Comparison of ENCODE assay signal across 25 cellular contexts in genomic region chr5:132734687-132735086, GRCh38. TPM values are rescaled to one million over a fixed set of nuclear protein-coding genes. Genes with fewer than 3 reads are reported as not detected.
"Had no signal": no experiment of that assay in that cellular context is flagged by ENCODE, and none has a peak within 500 bp of the region (broad histone marks: within the 10 kb centered on the region; RNA-seq: fewer than 3 reads in every experiment).

No MANE protein-coding gene starts in this region.

- H3K9me3 Mint-ChIP-seq: naive thymus-derived CD8-positive, alpha-beta T cell; stimulated activated naive B cell treated with anti-CD40 and anti-IgM and Interleukin-4, amounts not matched to agents 10 μg/mL and 1 μg/mL and 100 μg/mL, for 72 hours; stimulated activated naive CD8-positive, alpha-beta T cell treated with anti-CD3 and anti-CD28 coated beads, Interleukin-15, amount 100 ng/mL, for 72 hours had no signal

- H3K36me3 ChIP-seq: thoracic aorta, transverse colon had no signal

- H3K4me3 ChIP-seq: esophagus muscularis mucosa, gastroesophageal sphincter, mucosa of descending colon, spleen, thoracic aorta, transverse colon had no signal

- H3K27ac ChIP-seq: esophagus muscularis mucosa, gastroesophageal sphincter, parathyroid adenoma, spleen, thoracic aorta, transverse colon had no signal

- H3K27me3 ChIP-seq: esophagus muscularis mucosa, gastroesophageal sphincter had no signal

- H3K4me1 ChIP-seq: parathyroid adenoma had no signal

- DNase-seq: cortex of kidney; effector memory CD4-positive, alpha-beta T cell; glutamatergic neuron; islet precursor cell; mammary epithelial cell; mucosa of descending colon; naive thymus-derived CD8-positive, alpha-beta T cell; occipital lobe; spleen; stimulated activated CD4-positive, alpha-beta T cell treated with anti-CD3 and anti-CD28 coated beads, Interleukin-15, amount 100 ng/mL, for 24 hours; stimulated activated CD4-positive, alpha-beta T cell treated with anti-CD3 and anti-CD28 coated beads, Interleukin-1b, Interleukin-23, amount 100 ng/mL, for 48 hours; stimulated activated CD4-positive, alpha-beta T cell treated with anti-CD3 and anti-CD28 coated beads, Interleukin-4, amount 100 ng/mL, for 24 hours; stimulated activated naive B cell treated with anti-CD40 and anti-IgM and Interleukin-4, amounts not matched to agents 10 μg/mL and 1 μg/mL and 100 μg/mL, for 72 hours; stimulated activated naive CD8-positive, alpha-beta T cell treated with anti-CD3 and anti-CD28 coated beads, Interleukin-15, amount 100 ng/mL, for 72 hours; substantia nigra; transverse colon had no signal

- H3K27ac Mint-ChIP-seq: stimulated activated naive B cell treated with anti-CD40 and anti-IgM and Interleukin-4, amounts not matched to agents 10 μg/mL and 1 μg/mL and 100 μg/mL, for 72 hours; stimulated activated naive CD8-positive, alpha-beta T cell treated with anti-CD3 and anti-CD28 coated beads, Interleukin-15, amount 100 ng/mL, for 72 hours had no signal

- H2AFZ ChIP-seq: parathyroid adenoma had no signal

- H3K9ac ChIP-seq: parathyroid adenoma had no signal

- H3K9me3 ChIP-seq: esophagus muscularis mucosa, gastroesophageal sphincter, mucosa of descending colon, spleen, thoracic aorta, transverse colon had no signal

- H3K27me3 Mint-ChIP-seq: stimulated activated naive B cell treated with anti-CD40 and anti-IgM and Interleukin-4, amounts not matched to agents 10 μg/mL and 1 μg/mL and 100 μg/mL, for 72 hours; stimulated activated naive CD8-positive, alpha-beta T cell treated with anti-CD3 and anti-CD28 coated beads, Interleukin-15, amount 100 ng/mL, for 72 hours had no signal

- H3K4me3 Mint-ChIP-seq: stimulated activated naive B cell treated with anti-CD40 and anti-IgM and Interleukin-4, amounts not matched to agents 10 μg/mL and 1 μg/mL and 100 μg/mL, for 72 hours had no signal

RNA-seq across cellular contexts. Expression of gene CCNI2, which starts 12.5 kb away (rescaled TPM):
- total RNA-seq: fibroblast of villous mesenchyme, gastroesophageal sphincter, left lobe of liver, mammary epithelial cell, mesenteric fat pad, pulmonary artery endothelial cell, skeletal muscle tissue, thoracic aorta had no signal
